ENCODE assay signal across 1 cellular context in the genomic region with DNA sequence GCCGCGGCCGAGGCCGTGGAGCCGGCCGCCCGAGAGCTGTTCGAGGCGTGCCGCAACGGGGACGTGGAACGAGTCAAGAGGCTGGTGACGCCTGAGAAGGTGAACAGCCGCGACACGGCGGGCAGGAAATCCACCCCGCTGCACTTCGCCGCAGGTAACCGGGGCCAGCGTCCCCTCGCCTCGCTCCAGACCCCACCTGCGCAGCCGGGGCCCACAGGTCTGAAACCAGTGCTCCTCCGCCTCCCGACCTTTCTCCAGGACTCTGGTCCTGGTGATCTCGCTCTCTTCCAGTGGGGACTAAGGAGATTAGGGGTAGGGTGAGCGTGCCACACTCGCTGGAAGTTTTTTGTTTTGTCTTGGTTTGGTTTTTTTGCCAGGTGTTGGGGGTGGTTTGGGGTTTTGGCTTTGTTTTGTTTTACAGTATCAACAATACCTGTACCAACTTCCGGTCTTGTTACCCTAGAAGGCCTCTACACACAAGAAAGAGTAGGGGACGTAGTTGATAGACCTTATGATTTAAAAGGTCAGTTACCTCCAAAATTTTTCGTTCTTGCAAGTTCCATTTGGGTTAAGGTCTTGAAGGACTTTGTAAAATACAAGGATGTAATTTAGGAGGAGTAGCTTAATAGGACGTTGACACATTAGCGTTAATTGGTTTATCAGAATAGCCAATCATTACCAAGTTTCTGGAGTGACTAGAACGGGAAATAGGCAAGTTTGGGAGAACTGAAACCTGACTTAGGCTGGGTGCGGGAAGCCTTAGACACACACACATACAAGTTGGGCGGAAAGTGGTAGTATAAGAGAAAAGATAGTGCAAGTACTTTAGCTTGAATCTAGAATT.
TF ChIP-seq lines count a peak whose summit lies in the region.

No MANE protein-coding gene starts in this region.

TF ChIP-seq in WTC11, 78 proteins besides CTCF, POLR2A, EP300 and RAD21 (continued from another document and continues in another):
- TF ChIP-seq, protein P1, sequence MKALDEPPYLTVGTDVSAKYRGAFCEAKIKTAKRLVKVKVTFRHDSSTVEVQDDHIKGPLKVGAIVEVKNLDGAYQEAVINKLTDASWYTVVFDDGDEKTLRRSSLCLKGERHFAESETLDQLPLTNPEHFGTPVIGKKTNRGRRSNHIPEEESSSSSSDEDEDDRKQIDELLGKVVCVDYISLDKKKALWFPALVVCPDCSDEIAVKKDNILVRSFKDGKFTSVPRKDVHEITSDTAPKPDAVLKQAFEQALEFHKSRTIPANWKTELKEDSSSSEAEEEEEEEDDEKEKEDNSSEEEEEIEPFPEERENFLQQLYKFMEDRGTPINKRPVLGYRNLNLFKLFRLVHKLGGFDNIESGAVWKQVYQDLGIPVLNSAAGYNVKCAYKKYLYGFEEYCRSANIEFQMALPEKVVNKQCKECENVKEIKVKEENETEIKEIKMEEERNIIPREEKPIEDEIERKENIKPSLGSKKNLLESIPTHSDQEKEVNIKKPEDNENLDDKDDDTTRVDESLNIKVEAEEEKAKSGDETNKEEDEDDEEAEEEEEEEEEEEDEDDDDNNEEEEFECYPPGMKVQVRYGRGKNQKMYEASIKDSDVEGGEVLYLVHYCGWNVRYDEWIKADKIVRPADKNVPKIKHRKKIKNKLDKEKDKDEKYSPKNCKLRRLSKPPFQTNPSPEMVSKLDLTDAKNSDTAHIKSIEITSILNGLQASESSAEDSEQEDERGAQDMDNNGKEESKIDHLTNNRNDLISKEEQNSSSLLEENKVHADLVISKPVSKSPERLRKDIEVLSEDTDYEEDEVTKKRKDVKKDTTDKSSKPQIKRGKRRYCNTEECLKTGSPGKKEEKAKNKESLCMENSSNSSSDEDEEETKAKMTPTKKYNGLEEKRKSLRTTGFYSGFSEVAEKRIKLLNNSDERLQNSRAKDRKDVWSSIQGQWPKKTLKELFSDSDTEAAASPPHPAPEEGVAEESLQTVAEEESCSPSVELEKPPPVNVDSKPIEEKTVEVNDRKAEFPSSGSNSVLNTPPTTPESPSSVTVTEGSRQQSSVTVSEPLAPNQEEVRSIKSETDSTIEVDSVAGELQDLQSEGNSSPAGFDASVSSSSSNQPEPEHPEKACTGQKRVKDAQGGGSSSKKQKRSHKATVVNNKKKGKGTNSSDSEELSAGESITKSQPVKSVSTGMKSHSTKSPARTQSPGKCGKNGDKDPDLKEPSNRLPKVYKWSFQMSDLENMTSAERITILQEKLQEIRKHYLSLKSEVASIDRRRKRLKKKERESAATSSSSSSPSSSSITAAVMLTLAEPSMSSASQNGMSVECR (CRISPR knock-in tag; IDR thresholded peaks at IDR 0.05; ENCODE audit: borderline replicate concordance) = 0 out of 2 replicates have a peak, but pooled peaks have one; percentile 6
- TF ChIP-seq ATF2 (CRISPR knock-in tag; IDR thresholded peaks at IDR 0.05; ENCODE audit: borderline replicate concordance, low read depth) (no peak), NR1H2 (CRISPR knock-in tag; IDR thresholded peaks at IDR 0.05) (no peak), TEAD1 (CRISPR knock-in tag; IDR thresholded peaks at IDR 0.05) (no peak), ZNF317 (CRISPR knock-in tag; IDR thresholded peaks at IDR 0.05; ENCODE audit: borderline replicate concordance, low read depth) (no peak), ZNF121 (CRISPR knock-in tag; IDR thresholded peaks at IDR 0.05) (no peak), SMAD3 (CRISPR knock-in tag; IDR thresholded peaks at IDR 0.05; ENCODE audit: borderline replicate concordance) (no peak), JUN (CRISPR knock-in tag; IDR thresholded peaks at IDR 0.05) (0 out of 2 replicates have a peak, but pooled peaks have one; percentile 14), CREB1 (CRISPR knock-in tag; IDR thresholded peaks at IDR 0.05) (no peak), PREB (CRISPR knock-in tag; IDR thresholded peaks at IDR 0.05; ENCODE audit: borderline replicate concordance) (no peak), IRF2 (CRISPR knock-in tag; IDR thresholded peaks at IDR 0.05; ENCODE audit: borderline replicate concordance, low read depth) (no peak), ZNF396 (CRISPR knock-in tag; IDR thresholded peaks at IDR 0.05; ENCODE audit: borderline replicate concordance) (no peak), USF2 (CRISPR knock-in tag; IDR thresholded peaks at IDR 0.05) (no peak), ZNF671 (CRISPR knock-in tag; IDR thresholded peaks at IDR 0.05) (no peak), FOXP1 (CRISPR knock-in tag; IDR thresholded peaks at IDR 0.05; ENCODE audit: borderline replicate concordance) (no peak; the same call in 1 of the 2 replicates), CREM (CRISPR knock-in tag; IDR thresholded peaks at IDR 0.05) (no peak), ZNF423 (CRISPR knock-in tag; IDR thresholded peaks at IDR 0.05) (no peak), GRHL2 (CRISPR knock-in tag; IDR thresholded peaks at IDR 0.05; ENCODE audit: insufficient replicate concordance, severe bottlenecking) (no peak), ZNF532 (CRISPR knock-in tag; IDR thresholded peaks at IDR 0.05; ENCODE audit: borderline replicate concordance) (no peak), AFF4 (CRISPR knock-in tag; IDR thresholded peaks at IDR 0.05; ENCODE audit: borderline replicate concordance) (no peak)
- TF ChIP-seq, protein P2, sequence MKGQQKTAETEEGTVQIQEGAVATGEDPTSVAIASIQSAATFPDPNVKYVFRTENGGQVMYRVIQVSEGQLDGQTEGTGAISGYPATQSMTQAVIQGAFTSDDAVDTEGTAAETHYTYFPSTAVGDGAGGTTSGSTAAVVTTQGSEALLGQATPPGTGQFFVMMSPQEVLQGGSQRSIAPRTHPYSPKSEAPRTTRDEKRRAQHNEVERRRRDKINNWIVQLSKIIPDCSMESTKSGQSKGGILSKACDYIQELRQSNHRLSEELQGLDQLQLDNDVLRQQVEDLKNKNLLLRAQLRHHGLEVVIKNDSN (CRISPR knock-in tag; IDR thresholded peaks at IDR 0.05) = no peak
- TF ChIP-seq, protein P3, sequence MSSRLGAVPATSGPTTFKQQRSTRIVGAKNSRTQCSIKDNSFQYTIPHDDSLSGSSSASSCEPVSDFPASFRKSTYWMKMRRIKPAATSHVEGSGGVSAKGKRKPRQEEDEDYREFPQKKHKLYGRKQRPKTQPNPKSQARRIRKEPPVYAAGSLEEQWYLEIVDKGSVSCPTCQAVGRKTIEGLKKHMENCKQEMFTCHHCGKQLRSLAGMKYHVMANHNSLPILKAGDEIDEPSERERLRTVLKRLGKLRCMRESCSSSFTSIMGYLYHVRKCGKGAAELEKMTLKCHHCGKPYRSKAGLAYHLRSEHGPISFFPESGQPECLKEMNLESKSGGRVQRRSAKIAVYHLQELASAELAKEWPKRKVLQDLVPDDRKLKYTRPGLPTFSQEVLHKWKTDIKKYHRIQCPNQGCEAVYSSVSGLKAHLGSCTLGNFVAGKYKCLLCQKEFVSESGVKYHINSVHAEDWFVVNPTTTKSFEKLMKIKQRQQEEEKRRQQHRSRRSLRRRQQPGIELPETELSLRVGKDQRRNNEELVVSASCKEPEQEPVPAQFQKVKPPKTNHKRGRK (CRISPR knock-in tag; IDR thresholded peaks at IDR 0.05; ENCODE audit: borderline replicate concordance) = no peak
- TF ChIP-seq, protein P4, sequence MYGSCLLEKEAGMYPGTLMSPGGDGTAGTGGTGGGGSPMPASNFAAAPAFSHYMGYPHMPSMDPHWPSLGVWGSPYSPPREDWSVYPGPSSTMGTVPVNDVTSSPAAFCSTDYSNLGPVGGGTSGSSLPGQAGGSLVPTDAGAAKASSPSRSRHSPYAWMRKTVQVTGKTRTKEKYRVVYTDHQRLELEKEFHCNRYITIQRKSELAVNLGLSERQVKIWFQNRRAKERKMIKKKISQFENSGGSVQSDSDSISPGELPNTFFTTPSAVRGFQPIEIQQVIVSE (CRISPR knock-in tag; IDR thresholded peaks at IDR 0.05; ENCODE audit: borderline replicate concordance) = no peak
- TF ChIP-seq, protein P5, sequence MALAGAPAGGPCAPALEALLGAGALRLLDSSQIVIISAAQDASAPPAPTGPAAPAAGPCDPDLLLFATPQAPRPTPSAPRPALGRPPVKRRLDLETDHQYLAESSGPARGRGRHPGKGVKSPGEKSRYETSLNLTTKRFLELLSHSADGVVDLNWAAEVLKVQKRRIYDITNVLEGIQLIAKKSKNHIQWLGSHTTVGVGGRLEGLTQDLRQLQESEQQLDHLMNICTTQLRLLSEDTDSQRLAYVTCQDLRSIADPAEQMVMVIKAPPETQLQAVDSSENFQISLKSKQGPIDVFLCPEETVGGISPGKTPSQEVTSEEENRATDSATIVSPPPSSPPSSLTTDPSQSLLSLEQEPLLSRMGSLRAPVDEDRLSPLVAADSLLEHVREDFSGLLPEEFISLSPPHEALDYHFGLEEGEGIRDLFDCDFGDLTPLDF (CRISPR knock-in tag; IDR thresholded peaks at IDR 0.05) = no peak
- TF ChIP-seq, protein P6, sequence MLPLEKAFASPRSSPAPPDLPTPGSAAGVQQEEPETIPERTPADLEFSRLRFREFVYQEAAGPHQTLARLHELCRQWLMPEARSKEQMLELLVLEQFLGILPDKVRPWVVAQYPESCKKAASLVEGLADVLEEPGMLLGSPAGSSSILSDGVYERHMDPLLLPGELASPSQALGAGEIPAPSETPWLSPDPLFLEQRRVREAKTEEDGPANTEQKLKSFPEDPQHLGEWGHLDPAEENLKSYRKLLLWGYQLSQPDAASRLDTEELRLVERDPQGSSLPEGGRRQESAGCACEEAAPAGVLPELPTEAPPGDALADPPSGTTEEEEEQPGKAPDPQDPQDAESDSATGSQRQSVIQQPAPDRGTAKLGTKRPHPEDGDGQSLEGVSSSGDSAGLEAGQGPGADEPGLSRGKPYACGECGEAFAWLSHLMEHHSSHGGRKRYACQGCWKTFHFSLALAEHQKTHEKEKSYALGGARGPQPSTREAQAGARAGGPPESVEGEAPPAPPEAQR (CRISPR knock-in tag; IDR thresholded peaks at IDR 0.05) = no peak
